In genomic region chr1:204880906-204881305, GRCh38 we compare ENCODE assay signal across 15 cellular contexts. TPM values are rescaled to one million over a fixed set of nuclear protein-coding genes. Genes with fewer than 3 reads are reported as not detected.
A peak's percentile ranks its signal among the peaks of the same experiment; 100 is the strongest.
DNase-seq lines count a peak whose midpoint lies in the region; ATAC-seq and TF ChIP-seq lines count a peak whose summit lies in the region.
"Had no signal": no experiment of that assay in that cellular context is flagged by ENCODE, and none has a peak within 500 bp of the region (broad histone marks: within the 10 kb centered on the region; RNA-seq: fewer than 3 reads in every experiment).

No MANE protein-coding gene starts in this region.

- H3K4me3 ChIP-seq in BLaER1 (peak overlapping the region; percentile 15; the same call in 1 of the 2 replicates), gastroesophageal sphincter (no peak overlapping the region), skeletal muscle tissue (ENCODE audit: low read length in 3 of 3) (no peak overlapping the region)

- H3K36me3 ChIP-seq in BLaER1 (no peaks in the 10 kb centered on the region), gastroesophageal sphincter (no peaks in the 10 kb centered on the region), skeletal muscle tissue (ENCODE audit: control insufficient read depth in 3 of 3, insufficient read depth in 3 of 3, low read length in 3 of 3) (no peaks in the 10 kb centered on the region)

- H3K27me3 ChIP-seq in BLaER1 = no peaks in the 10 kb centered on the region
- H3K27me3 ChIP-seq in gastroesophageal sphincter = no peaks in the 10 kb centered on the region
- peaks cover 0 to 2% (median 0%) of the 10 kb centered on the region in 3 donors for H3K27me3 ChIP-seq in skeletal muscle tissue (ENCODE audit: control insufficient read depth in 3 of 3, insufficient read depth in 3 of 3, low read length in 3 of 3)

- H3K4me1 ChIP-seq in BLaER1 (peaks cover 75% of the 10 kb centered on the region), gastroesophageal sphincter (peaks cover 6 to 88% (median 9%) of the 10 kb centered on the region in 3 donors), skeletal muscle tissue (ENCODE audit: control insufficient read depth in 3 of 3, insufficient read depth in 3 of 3, low read length in 3 of 3) (peaks cover 5 to 19% (median 14%) of the 10 kb centered on the region in 3 donors)

- H3K27ac ChIP-seq in BLaER1 (no peak overlapping the region; the same call in 1 of the 2 replicates), gastroesophageal sphincter (peak overlapping the region in 3 of 4 donors; percentile 3 to 84 (median 44)), skeletal muscle tissue (ENCODE audit: low read depth, low read length) (peak overlapping the region; percentile 5)

- no peak for TF ChIP-seq POLR2A in gastroesophageal sphincter (IDR thresholded peaks at IDR 0.05)

- no peaks in the 10 kb centered on the region for H4K20me1 ChIP-seq in BLaER1

- ATAC-seq in gastroesophageal sphincter (no peak), GM21515 (IDR thresholded peaks at IDR 0.05; ENCODE audit: unreplicated experiment) (no peak)
- ATAC-seq: HCT116, PC-3 had no signal

- H3K9me3 ChIP-seq in BLaER1 (no peaks in the 10 kb centered on the region), gastroesophageal sphincter (no peaks in the 10 kb centered on the region), skeletal muscle tissue (ENCODE audit: control insufficient read depth in 3 of 3, low read length in 3 of 3) (no peaks in the 10 kb centered on the region)

- peak overlapping the region; percentile 81 for H3K4me2 ChIP-seq in BLaER1

- DNase-seq in NCI-H2171 (lab: John Stamatoyannopoulos, UW) = peak; percentile 39
- DNase-seq in DMS153 (lab: John Stamatoyannopoulos, UW) = no peak
- DNase-seq in NCI-H446 (lab: John Stamatoyannopoulos, UW) = no peak
- DNase-seq in NAMALWA (ENCODE audit: low spot score) = no peak
- DNase-seq: CD4-positive, alpha-beta T cell; DMS79 treated with DMSO at 0.1 percent for 48 hours; NCI-H1436 treated with DMSO at 0.1 percent for 48 hours; NCI-H2081; PC-3 had no signal

- no peak overlapping the region; the same call in 1 of the 2 replicates for H3K9ac ChIP-seq in BLaER1
- no peak overlapping the region for H3K9ac ChIP-seq in skeletal muscle tissue (ENCODE audit: low read depth in 1 of 3, low read length in 3 of 3)

- 33% methylated on average over 1 of the region's 7 CpGs; no CpG with 5 or more reads in 1 of the 2 donors for WGBS in gastroesophageal sphincter (ENCODE audit: low coverage in 1 of 2), 2 donors

- TF ChIP-seq EP300 in gastroesophageal sphincter (IDR thresholded peaks at IDR 0.05) = no peak

- TF ChIP-seq CTCF in gastroesophageal sphincter (IDR thresholded peaks at IDR 0.05) = no peak

RNA-seq across cellular contexts. Expression of gene NFASC, which starts 10.2 kb away (rescaled TPM):
- total RNA-seq in gastroesophageal sphincter = 100 to 1,000 TPM in 1 of 4 donors, 10 to 100 TPM in 3; 39.0 to 121 (median 54.5) TPM
- 1.6 TPM for total RNA-seq in skeletal muscle tissue
- total RNA-seq: CD4-positive, alpha-beta T cell; HT-29 had no signal

Comparison
In these comparisons a context has a peak if more than half of its experiments do, and no peak if none do; other contexts are left out.
1. RNA of gene NFASC, which starts 10.2 kb away (total RNA-seq): 39.0 to 121 TPM in gastroesophageal sphincter; 1.6 TPM in skeletal muscle tissue (single experiment); every median in the first group is over 10 times any median in the second.